28 cellular contexts compared by ENCODE assay signal in the genomic region with DNA sequence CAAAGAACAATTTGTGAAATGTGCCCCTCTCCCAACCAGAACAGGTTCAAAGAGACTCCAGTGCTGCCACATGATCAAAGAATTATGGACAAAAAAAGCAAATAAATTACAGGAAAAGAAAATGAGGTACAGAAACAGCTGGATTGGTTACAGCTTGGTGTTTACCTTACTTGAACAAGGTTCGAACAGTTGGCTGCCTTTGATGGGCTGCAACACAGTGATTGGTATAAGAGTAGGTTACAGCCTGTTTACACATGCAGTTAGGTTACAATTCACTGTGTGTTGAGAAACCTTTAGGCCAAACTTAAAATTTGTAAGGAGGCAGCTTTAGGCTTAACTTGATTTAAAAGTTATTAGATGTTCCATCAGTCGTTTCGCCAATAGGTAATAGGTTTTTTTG.
"Had no signal": no experiment of that assay in that cellular context is flagged by ENCODE, and none has a peak within 500 bp of the region (broad histone marks: within the 10 kb centered on the region; RNA-seq: fewer than 3 reads in every experiment).

No MANE protein-coding gene starts in this region.

- H2AFZ ChIP-seq: neural progenitor cell, parathyroid adenoma had no signal

- H3K9me3 ChIP-seq: ovary, psoas muscle, spleen, stomach, thoracic aorta, thyroid gland, tibial nerve, upper lobe of left lung, vagina had no signal

- H3K27me3 ChIP-seq: ovary, spleen, stomach, thyroid gland, tibial nerve, upper lobe of left lung, vagina had no signal

- H3K9ac ChIP-seq: neural progenitor cell, parathyroid adenoma had no signal

- DNase-seq: natural killer cell; occipital lobe; ovary; posterior cingulate gyrus; psoas muscle; right cardiac atrium; spleen; stimulated activated CD4-positive, alpha-beta T cell treated with anti-CD3 and anti-CD28 coated beads, Interleukin-12 subunit alpha, Interleukin-12 subunit beta, amount 100 ng/mL, for 4 hours; stimulated activated CD4-positive, alpha-beta T cell treated with anti-CD3 and anti-CD28 coated beads, Interleukin-1b, Interleukin-23, amount 100 ng/mL, for 48 hours; stimulated activated CD4-positive, alpha-beta T cell treated with anti-CD3 and anti-CD28 coated beads, Interleukin-4, amount 100 ng/mL, for 1 hour; stimulated activated CD4-positive, alpha-beta T cell treated with anti-CD3 and anti-CD28 coated beads, Interleukin-4, amount 100 ng/mL, for 4 hours; stimulated activated CD8-positive, alpha-beta memory T cell treated with anti-CD3 and anti-CD28 coated beads, Interleukin-4, amount 100 ng/mL, for 48 hours; stimulated activated naive CD4-positive, alpha-beta T cell; stimulated activated naive CD8-positive, alpha-beta T cell treated with anti-CD3 and anti-CD28 coated beads, Interleukin-15, Interleukin-2, amounts not matched to agents 100 U/mL and 50 U/mL, for 24 hours; stomach; thyroid gland; trophoblast cell; upper lobe of left lung had no signal

- H3K36me3 ChIP-seq: neural progenitor cell, ovary, spleen, thoracic aorta, thyroid gland, tibial nerve, upper lobe of left lung, vagina had no signal

- ATAC-seq: natural killer cell; psoas muscle; right cardiac atrium; sciatic nerve; stimulated activated memory B cell treated with anti-CD40 and anti-IgM and Interleukin-4, amounts not matched to agents 10 μg/mL and 1 μg/mL and 100 μg/mL, for 72 hours; stimulated activated naive CD8-positive, alpha-beta T cell treated with anti-CD3 and anti-CD28 coated beads, Interleukin-15, Interleukin-2, amounts not matched to agents 100 U/mL and 50 U/mL, for 24 hours had no signal

- H3K27ac ChIP-seq: neural progenitor cell, ovary, parathyroid adenoma, psoas muscle, skin epidermis, spleen, stomach, thoracic aorta, thyroid gland, tibial nerve, upper lobe of left lung, vagina had no signal

- H3K4me2 ChIP-seq: neural progenitor cell, smooth muscle cell had no signal

- H3K4me1 ChIP-seq: parathyroid adenoma had no signal

- FAIRE-seq: urothelium cell line had no signal

- H3K4me3 ChIP-seq: neural progenitor cell, ovary, psoas muscle, skin epidermis, smooth muscle cell, spleen, stomach, thoracic aorta, thyroid gland, tibial nerve, upper lobe of left lung, vagina had no signal
